24 cellular contexts compared by ENCODE assay signal in the genomic region with DNA sequence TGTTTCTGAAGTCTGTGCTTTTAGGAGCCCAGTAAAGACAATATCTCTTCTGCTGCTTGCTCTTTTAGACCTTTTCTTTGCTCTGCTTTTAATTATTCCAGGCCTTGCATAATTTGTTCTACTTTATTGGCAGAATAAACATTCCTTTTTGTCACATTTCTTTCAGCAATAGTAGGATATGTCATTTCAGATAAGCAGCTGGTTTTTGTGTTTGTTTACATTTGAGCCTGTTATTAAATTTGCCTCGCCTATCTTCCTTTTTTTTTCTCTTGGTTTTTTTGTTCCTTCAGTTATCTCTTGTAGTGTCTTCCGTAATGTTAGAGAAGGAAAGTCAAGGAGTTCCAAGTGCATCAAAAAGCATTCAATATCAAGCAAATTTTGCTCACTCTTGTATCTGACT. TPM values are rescaled to one million over a fixed set of nuclear protein-coding genes. Genes with fewer than 3 reads are reported as not detected.
DNase-seq lines count a peak whose midpoint lies in the region; ATAC-seq, FAIRE-seq and TF ChIP-seq lines count a peak whose summit lies in the region.
"Had no signal": no experiment of that assay in that cellular context is flagged by ENCODE, and none has a peak within 500 bp of the region (broad histone marks: within the 10 kb centered on the region; RNA-seq: fewer than 3 reads in every experiment).

No MANE protein-coding gene starts in this region.

- H3K79me2 ChIP-seq in GM12878 (ENCODE audit: control insufficient read depth, insufficient read depth, low read length) = peaks cover 54% of the 10 kb centered on the region

- SMC1A ChIA-PET in GM12878 (lab: Charles Lee; ENCODE audit: uncharacterized antibody, unreplicated experiment) = interaction anchor here (1.5 to 1.8 kb wide), 2 partner anchors 11 to 38 kb away, joined by 5 to 6 read pairs; no protein-coding TSS in a partner anchor

- H3K9me3 ChIP-seq in HEK293 (ENCODE audit: control insufficient read depth, insufficient read depth, low read depth, low read length) (no peaks in the 10 kb centered on the region), GM12878 (replicated peaks; ENCODE audit: control insufficient read depth, insufficient read depth, low read length) (peaks cover 8% of the 10 kb centered on the region; the same call in 2 of the 3 replicates)

- H3K27me3 ChIP-seq in GM12878 (replicated peaks in 1 of 2; ENCODE audit: control insufficient read depth in 2 of 2, insufficient read depth in 2 of 2, low read length in 1 of 2) = no peaks in the 10 kb centered on the region
- H3K27me3 ChIP-seq: BLaER1 had no signal

- no peak overlapping the region for H3K4me3 ChIP-seq in HEK293 (ENCODE audit: low read depth, low read length)
- H3K4me3 ChIP-seq in GM12878 = no peak overlapping the region
- H3K4me3 ChIP-seq: BLaER1 had no signal

- RAD21 ChIA-PET in GM12878 (lab: Charles Lee; ENCODE audit: unreplicated experiment) = no interaction called here

- H3K4me3 Mint-ChIP-seq in activated naive CD8-positive, alpha-beta T cell = no peak overlapping the region
- no peak overlapping the region for H3K4me3 Mint-ChIP-seq in activated naive CD8-positive, alpha-beta T cell treated with anti-CD3 and anti-CD28 coated beads for 36 hours
- no peak overlapping the region for H3K4me3 Mint-ChIP-seq in mesothelial cell of epicardium
- H3K4me3 Mint-ChIP-seq: CD8-positive, alpha-beta T cell had no signal

- H3K9ac ChIP-seq in GM12878 (ENCODE audit: control insufficient read depth, insufficient read depth, low read length) = no peak overlapping the region
- H3K9ac ChIP-seq: BLaER1, KMS-11 had no signal

- H3K36me3 Mint-ChIP-seq in activated naive CD8-positive, alpha-beta T cell = peaks cover 8% of the 10 kb centered on the region
- peaks cover 30% of the 10 kb centered on the region for H3K36me3 Mint-ChIP-seq in activated naive CD8-positive, alpha-beta T cell treated with anti-CD3 and anti-CD28 coated beads for 36 hours
- peaks cover 11% of the 10 kb centered on the region for H3K36me3 Mint-ChIP-seq in mesothelial cell of epicardium

- no peaks in the 10 kb centered on the region for H3K27me3 Mint-ChIP-seq in activated naive CD8-positive, alpha-beta T cell
- no peaks in the 10 kb centered on the region for H3K27me3 Mint-ChIP-seq in activated naive CD8-positive, alpha-beta T cell treated with anti-CD3 and anti-CD28 coated beads for 36 hours
- no peaks in the 10 kb centered on the region for H3K27me3 Mint-ChIP-seq in mesothelial cell of epicardium (ENCODE audit: low read depth)

- intact Hi-C loops in GM12878 (cut with micrococcal nuclease; ENCODE audit: unreplicated experiment) = no loop called here

- no peak for FAIRE-seq in GM12878 (lab: Jason Lieb, UNC)
- FAIRE-seq: A204.1, D721Med, GM12892, GM18507 had no signal

- no peaks in the 10 kb centered on the region for H3K36me3 ChIP-seq in HEK293 (ENCODE audit: control insufficient read depth in 2 of 2, insufficient read depth in 1 of 2, low read length in 2 of 2)
- H3K36me3 ChIP-seq in GM12878 (ENCODE audit: control insufficient read depth in 2 of 2, insufficient read depth in 2 of 2, low read length in 1 of 2) = no peaks in the 10 kb centered on the region

- TF ChIP-seq RAD21 in GM12878 (IDR thresholded peaks at IDR 0.05; ENCODE audit: insufficient read depth, low read depth, low read length) = no peak

- TF ChIP-seq POLR2A in GM12878 (IDR thresholded peaks at IDR 0.05; ENCODE audit: low read depth, low read length) = no peak

- in situ Hi-C loops in GM12878 (cut with MboI) = no loop called here

- POLR2A ChIA-PET in HEK293 (lab: Yijun Ruan, JAX) = no interaction called here
- POLR2A ChIA-PET in GM12878 (lab: Charles Lee) = interaction anchor here (1.5 kb wide), 1 partner anchor 17 kb away, joined by 3 read pairs; a partner anchor contains a TSS

- H2AFZ ChIP-seq in GM12878 (ENCODE audit: control insufficient read depth, low read depth, low read length) = no peak overlapping the region

- no peaks in the 10 kb centered on the region for H3K4me1 ChIP-seq in HEK293 (ENCODE audit: control insufficient read depth, insufficient read depth, low read length)
- H3K4me1 ChIP-seq in GM12878 (ENCODE audit: control insufficient read depth, insufficient read depth, low read length) = no peaks in the 10 kb centered on the region
- H3K4me1 ChIP-seq: BLaER1 had no signal

- peak overlapping the region; percentile 51 for H3K27ac Mint-ChIP-seq in activated naive CD8-positive, alpha-beta T cell
- H3K27ac Mint-ChIP-seq in activated naive CD8-positive, alpha-beta T cell treated with anti-CD3 and anti-CD28 coated beads for 36 hours = no peak overlapping the region
- H3K27ac Mint-ChIP-seq in mesothelial cell of epicardium = peak overlapping the region; percentile 3
- H3K27ac Mint-ChIP-seq: CD8-positive, alpha-beta T cell had no signal

- H3K9me3 Mint-ChIP-seq in activated naive CD8-positive, alpha-beta T cell (ENCODE audit: low read depth) = peaks cover 3% of the 10 kb centered on the region
- H3K9me3 Mint-ChIP-seq in activated naive CD8-positive, alpha-beta T cell treated with anti-CD3 and anti-CD28 coated beads for 36 hours = peaks cover 11% of the 10 kb centered on the region
- H3K9me3 Mint-ChIP-seq in mesothelial cell of epicardium = peaks cover 12% of the 10 kb centered on the region

- H3K4me1 Mint-ChIP-seq in activated naive CD8-positive, alpha-beta T cell (ENCODE audit: low read depth) = peaks cover 67% of the 10 kb centered on the region
- H3K4me1 Mint-ChIP-seq in activated naive CD8-positive, alpha-beta T cell treated with anti-CD3 and anti-CD28 coated beads for 36 hours = peaks cover 35% of the 10 kb centered on the region
- peaks cover 8% of the 10 kb centered on the region for H3K4me1 Mint-ChIP-seq in mesothelial cell of epicardium

- no peak for TF ChIP-seq CTCF in HEK293 (tag by site-specific recombination; IDR thresholded peaks at IDR 0.05)
- TF ChIP-seq CTCF in GM12878 (IDR thresholded peaks at IDR 0.05 in 2 of 3, conservative IDR thresholded peaks at IDR 0.05 in 1 of 3; ENCODE audit: control insufficient read depth in 2 of 3, extremely low read depth in 1 of 3, insufficient read depth in 1 of 3, low read depth in 3 of 3, low read length in 3 of 3) = no peak
- no peak for TF ChIP-seq CTCF in mesothelial cell of epicardium (IDR thresholded peaks at IDR 0.05; ENCODE audit: unreplicated experiment)

- H3K27ac ChIP-seq in HEK293 (ENCODE audit: extremely low read depth, low read depth, low read length) = no peak overlapping the region
- no peak overlapping the region for H3K27ac ChIP-seq in GM12878 (ENCODE audit: control insufficient read depth, insufficient read depth)
- H3K27ac ChIP-seq: BLaER1, KMS-11 had no signal

- no TSS peak for BruUV-seq in GM12878 (replicated peaks; lab: Mats Ljungman, UMichigan)

- peak; percentile 15; the same call in 1 of the 3 replicates for ATAC-seq in GM12878
- ATAC-seq in GM21723 (IDR thresholded peaks at IDR 0.05; ENCODE audit: unreplicated experiment) = no peak
- ATAC-seq in GM18517 (IDR thresholded peaks at IDR 0.05; ENCODE audit: unreplicated experiment) = no peak
- ATAC-seq: CD8-positive, alpha-beta T cell; PC-3 had no signal

- no peak for TF ChIP-seq EP300 in GM12878 (IDR thresholded peaks at IDR 0.05; ENCODE audit: borderline replicate concordance in 1 of 2, control insufficient read depth in 1 of 2, low read depth in 2 of 2, low read length in 2 of 2)

- H3K4me2 ChIP-seq in GM12878 (ENCODE audit: control insufficient read depth, insufficient read depth) = no peak overlapping the region
- H3K4me2 ChIP-seq: BLaER1, KMS-11 had no signal

- H4K20me1 ChIP-seq in GM12878 (ENCODE audit: control insufficient read depth, insufficient read depth) = no peaks in the 10 kb centered on the region

- CTCF ChIA-PET in HEK293 (lab: Yijun Ruan, JAX) = no interaction called here
- CTCF ChIA-PET in GM12878 (lab: Yijun Ruan, JAX) = interaction anchor here (0.8 kb wide), 1 partner anchor 37 kb away, joined by 3 read pairs; no protein-coding TSS in a partner anchor

- no peak for DNase-seq in activated naive CD8-positive, alpha-beta T cell treated with anti-CD3 and anti-CD28 coated beads for 36 hours
- DNase-seq in GM12878 (ENCODE audit: low read depth, low spot score) (no peak), mesothelial cell of epicardium (ENCODE audit: low spot score in 2 of 2, unreplicated experiment in 2 of 2) (no peak)
- DNase-seq in activated CD4-positive, alpha-beta T cell treated with anti-CD3 and anti-CD28 coated beads for 48 hours = no peak
- DNase-seq: CD8-positive, alpha-beta T cell; NCI-H1417; NCI-H187; NCI-H2107; NCI-H2227 treated with DMSO at 0.1 percent for 48 hours; NCI-H510A treated with DMSO at 0.1 percent for 48 hours; NCI-H82; PC-3; RPMI8226; SIG-M5 had no signal

- 79% methylated on average over 2 of the region's 2 CpGs for WGBS in GM12878 (ENCODE audit: insufficient coverage, insufficient replicate concordance, low lambda C conversion rate, missing lambda C conversion rate)

RNA-seq across cellular contexts. Expression of a gene that starts 16.4 kb away (rescaled TPM):
- total RNA-seq in activated naive CD8-positive, alpha-beta T cell treated with anti-CD3 and anti-CD28 coated beads for 36 hours = 10 to 100 TPM; 16.2 to 17.2 TPM
- 70.4 and 70.8 TPM in 2 replicates for total RNA-seq in GM12878 (2013; cell fraction: nucleolus; rRNA removed)
- total RNA-seq in GM12878 (2014; rRNA removed) (8.9 and 9.1 TPM in 2 replicates), GM12878 (2014; rRNA removed; fragmentation: Illumina TruSeq; extraction: Trizol) (10.5 and 11.4 TPM in 2 replicates), GM12878 (2021) (10.3 and 12.1 TPM in 2 replicates), mesothelial cell of epicardium (15.3 to 16.5 TPM (median 16.2 TPM) in 3 replicates)
- 3.5 TPM for polyA plus RNA-seq in GM12878 (2011; ENCODE audit: low read depth)
- polyA plus RNA-seq in GM12878 (2011; rRNA removed) (14.2 and 24.8 TPM in 2 replicates), GM12878 (2014; fragmentation: Illumina TruSeq; extraction: Trizol) (9.6 and 11.2 TPM in 2 replicates), GM12878 (2014; fragmentation: Nextera tagmentation; extraction: Ambion mirVana) (1 to 10 TPM; 2.7 to 2.8 TPM), GM12878 (2014; rRNA removed) (2.8 and 4.0 TPM in 2 replicates), GM12878 (2016; fragmentation: Nextera tagmentation; extraction: Ambion mirVana) (10 to 100 TPM; 12.9 to 14.1 TPM)
- polyA plus RNA-seq in GM12878 (2011; cell fraction: cytosol; rRNA removed) = 3.3 and 8.6 TPM in 2 replicates
- 14.3 and 16.9 TPM in 2 replicates for polyA plus RNA-seq in GM12878 (2011; cell fraction: nucleus; rRNA removed)
- polyA plus RNA-seq in GM12878 (2012) = 5.9 and 12.7 TPM in 2 replicates
- 12.5 and 13.4 TPM in 2 replicates for polyA minus RNA-seq in GM12878 (2011; rRNA and poly(A)+ RNA removed)
- polyA minus RNA-seq in GM12878 (2011; cell fraction: cytosol; rRNA and poly(A)+ RNA removed) = 7.9 and 9.0 TPM in 2 replicates
- polyA minus RNA-seq in GM12878 (2011; cell fraction: nucleus; rRNA and poly(A)+ RNA removed) = 20.7 and 26.8 TPM in 2 replicates

RNA-seq across cellular contexts. Expression of a gene that starts 16.7 kb away (rescaled TPM):
- 10 to 100 TPM; 69.8 to 75.4 TPM for total RNA-seq in activated naive CD8-positive, alpha-beta T cell treated with anti-CD3 and anti-CD28 coated beads for 36 hours
- total RNA-seq in GM12878 (2013; cell fraction: nucleolus; rRNA removed) = 108 and 113 TPM in 2 replicates
- total RNA-seq in GM12878 (2014; rRNA removed) (30.3 and 41.3 TPM in 2 replicates), GM12878 (2014; rRNA removed; fragmentation: Illumina TruSeq; extraction: Trizol) (45.3 and 53.3 TPM in 2 replicates), GM12878 (2021) (55.9 and 56.8 TPM in 2 replicates), mesothelial cell of epicardium (73.9 to 83.5 TPM (median 76.5 TPM) in 3 replicates)
- polyA plus RNA-seq in GM12878 (2011; ENCODE audit: low read depth) = 24.4 TPM
- polyA plus RNA-seq in GM12878 (2011; rRNA removed) (75.8 and 96.1 TPM in 2 replicates), GM12878 (2014; fragmentation: Illumina TruSeq; extraction: Trizol) (55.6 and 64.2 TPM in 2 replicates), GM12878 (2014; fragmentation: Nextera tagmentation; extraction: Ambion mirVana) (10 to 100 TPM; 27.8 to 30.0 TPM), GM12878 (2014; rRNA removed) (33.7 and 43.4 TPM in 2 replicates), GM12878 (2016; fragmentation: Nextera tagmentation; extraction: Ambion mirVana) (10 to 100 TPM; 59.2 to 65.5 TPM)
- polyA plus RNA-seq in GM12878 (2011; cell fraction: cytosol; rRNA removed) = 34.6 and 39.3 TPM in 2 replicates
- 62.9 and 83.0 TPM in 2 replicates for polyA plus RNA-seq in GM12878 (2011; cell fraction: nucleus; rRNA removed)
- 30.2 and 42.1 TPM in 2 replicates for polyA plus RNA-seq in GM12878 (2012)
- 65.3 and 72.8 TPM in 2 replicates for polyA minus RNA-seq in GM12878 (2011; rRNA and poly(A)+ RNA removed)
- 14.2 and 22.1 TPM in 2 replicates for polyA minus RNA-seq in GM12878 (2011; cell fraction: cytosol; rRNA and poly(A)+ RNA removed)
- polyA minus RNA-seq in GM12878 (2011; cell fraction: nucleus; rRNA and poly(A)+ RNA removed) = 33.4 and 36.2 TPM in 2 replicates
